Comparison of ENCODE assay signal across 8 cellular contexts in genomic region chr16:69311115-69311532, GRCh38. TPM values are rescaled to one million over a fixed set of nuclear protein-coding genes. Genes with fewer than 3 reads are reported as not detected.
DNase-seq lines count a peak whose midpoint lies in the region; ATAC-seq and TF ChIP-seq lines count a peak whose summit lies in the region.

Gene VPS4A (plus strand): TSS chr16:69311350. CDS start chr16:69311512, 162 bp downstream.

- no peaks in the 10 kb centered on the region for H3K27me3 Mint-ChIP-seq in CD4-positive, CD25-positive, alpha-beta regulatory T cell

- peaks cover 5% of the 10 kb centered on the region for H3K36me3 Mint-ChIP-seq in CD4-positive, CD25-positive, alpha-beta regulatory T cell

- no peaks in the 10 kb centered on the region for H3K9me3 ChIP-seq in CD4-positive, CD25-positive, alpha-beta regulatory T cell (ENCODE audit: control insufficient read depth in 2 of 2, low read length in 2 of 2)
- no peaks in the 10 kb centered on the region for H3K9me3 ChIP-seq in right lobe of liver

- peak; percentile 96 to 97 (median 97) for DNase-seq in CD4-positive, CD25-positive, alpha-beta regulatory T cell
- peak; percentile 80 for DNase-seq in NCI-H748 treated with DMSO at 0.1 percent for 48 hours (lab: John Stamatoyannopoulos, UW)
- DNase-seq in activated CD4-positive, alpha-beta T cell treated with anti-CD3 and anti-CD28 coated beads, Interleukin-2, amount 50 U/mL, for 4 hours: peak; percentile 96
- DNase-seq in dermis blood vessel endothelial cell: peak; percentile 97
- DNase-seq in right lobe of liver: peak; percentile 96 to 98 (median 97)
- peak; percentile 96 to 98 for DNase-seq in stimulated activated CD4-positive, alpha-beta T cell treated with anti-CD3 and anti-CD28 coated beads, Interleukin-4, amount 100 ng/mL, for 4 hours

- WGBS in right lobe of liver (ENCODE audit: insufficient coverage, low coverage, low lambda C conversion rate, missing lambda C conversion rate): 0% methylated on average over 3 of the region's 51 CpGs

- TF ChIP-seq CTCF in right lobe of liver (IDR thresholded peaks at IDR 0.05): peak; percentile 83 to 97 (median 90)

- H3K9me3 Mint-ChIP-seq in CD4-positive, CD25-positive, alpha-beta regulatory T cell: peaks cover 0 to 2% (median 0%) of the 10 kb centered on the region in 7 donors

- peak within 1 kb of the TSS; percentile 92 to 95 (median 94) for H3K27ac Mint-ChIP-seq in CD4-positive, CD25-positive, alpha-beta regulatory T cell

- peak within 1 kb of the TSS; percentile 94 to 99 (median 98) for H3K4me3 Mint-ChIP-seq in CD4-positive, CD25-positive, alpha-beta regulatory T cell

- H3K4me3 ChIP-seq in CD4-positive, CD25-positive, alpha-beta regulatory T cell (ENCODE audit: low read depth, low read length): peak within 1 kb of the TSS; percentile 96
- peak within 1 kb of the TSS; percentile 90 to 94 (median 92) for H3K4me3 ChIP-seq in right lobe of liver

- H3K36me3 ChIP-seq in CD4-positive, CD25-positive, alpha-beta regulatory T cell (ENCODE audit: control insufficient read depth, insufficient read depth, low read length): peaks cover 22% of the 10 kb centered on the region
- H3K36me3 ChIP-seq in right lobe of liver: peaks cover 0 to 3% (median 1%) of the 10 kb centered on the region in 4 donors

- peaks cover 23% of the 10 kb centered on the region for H3K4me1 ChIP-seq in CD4-positive, CD25-positive, alpha-beta regulatory T cell (ENCODE audit: control insufficient read depth, insufficient read depth, low read length, poor library complexity, severe bottlenecking)
- peaks cover 0 to 39% (median 18%) of the 10 kb centered on the region in 4 donors for H3K4me1 ChIP-seq in right lobe of liver

- peak; percentile 98 to 99 for ATAC-seq in CD4-positive, CD25-positive, alpha-beta regulatory T cell (ENCODE audit: low read depth in 2 of 2)
- peak; percentile 87 for ATAC-seq in GM19395 (IDR thresholded peaks at IDR 0.05; ENCODE audit: unreplicated experiment)
- ATAC-seq in HG03565 (IDR thresholded peaks at IDR 0.05; ENCODE audit: unreplicated experiment): peak; percentile 95
- ATAC-seq in right lobe of liver: peak; percentile 88 to 97 (median 92)

- H3K4me1 Mint-ChIP-seq in CD4-positive, CD25-positive, alpha-beta regulatory T cell: peaks cover 8 to 40% (median 22%) of the 10 kb centered on the region in 4 donors

- TF ChIP-seq POLR2A in right lobe of liver (IDR thresholded peaks at IDR 0.05): peak; percentile 86

- H3K27me3 ChIP-seq in CD4-positive, CD25-positive, alpha-beta regulatory T cell (ENCODE audit: control insufficient read depth, insufficient read depth, low read length): no peaks in the 10 kb centered on the region
- H3K27me3 ChIP-seq in right lobe of liver: no peaks in the 10 kb centered on the region

- intact Hi-C loops in right lobe of liver (cut with DNase I): no loop called here

- H3K27ac ChIP-seq in CD4-positive, CD25-positive, alpha-beta regulatory T cell (ENCODE audit: insufficient read depth, low read length, poor library complexity, severe bottlenecking): peak within 1 kb of the TSS; percentile 77
- peak within 1 kb of the TSS; percentile 91 to 95 (median 92) for H3K27ac ChIP-seq in right lobe of liver

RNA-seq across cellular contexts. Expression of gene VPS4A, which starts in this region (rescaled TPM):
- total RNA-seq in CD4-positive, CD25-positive, alpha-beta regulatory T cell: 48.0 TPM
- polyA plus RNA-seq in CD4-positive, CD25-positive, alpha-beta regulatory T cell: 10 to 100 TPM; 26.8 to 35.2 (median 34.4) TPM
- total RNA-seq in dermis blood vessel endothelial cell: 35.4 and 38.3 TPM in 2 replicates
- 10 to 100 TPM in 5 of 6 experiments, 1 to 10 TPM in 1; 9.6 to 15.3 (median 12.3) TPM for total RNA-seq in right lobe of liver

Comparison
In these comparisons a context has a peak if more than half of its experiments do, and no peak if none do; other contexts are left out.
1. Peak in every context shown above with its lines: DNase-seq, ATAC-seq, H3K4me3 ChIP-seq and H3K27ac ChIP-seq.